ENCODE assay signal across 1 cellular context in the genomic region with DNA sequence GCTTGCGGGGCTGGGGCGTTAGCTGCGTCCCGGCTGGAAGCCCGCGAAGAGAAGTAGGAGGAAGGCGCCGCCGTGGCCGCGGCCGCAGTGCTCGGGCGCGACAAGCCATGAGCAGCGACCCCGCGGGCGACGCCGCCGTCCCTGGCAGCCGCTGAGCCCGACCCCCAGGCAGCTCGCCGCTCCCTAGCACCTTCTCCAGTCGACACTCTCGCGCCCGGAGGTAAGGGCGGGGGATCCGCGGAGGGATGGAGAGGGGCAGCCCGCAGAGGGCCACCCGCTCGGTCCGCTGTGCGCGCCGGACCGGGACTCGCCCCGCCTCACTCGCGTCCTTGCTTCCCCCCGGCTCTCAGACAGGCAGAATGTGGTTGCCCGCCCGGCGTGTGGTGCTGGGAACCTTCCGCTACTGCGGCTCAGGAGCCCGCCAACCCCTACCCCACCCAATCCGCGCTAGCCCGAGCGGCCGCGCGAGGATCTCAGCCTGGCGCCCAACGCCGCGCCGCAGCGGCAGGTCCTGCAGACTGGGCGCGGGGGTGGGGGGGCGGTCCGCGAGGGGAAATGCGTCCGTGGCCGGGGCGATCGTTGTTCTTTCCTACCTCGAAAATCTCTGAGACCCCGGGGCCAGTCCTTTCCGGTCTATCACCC.
TF ChIP-seq lines count a peak whose summit lies in the region.

Gene LRRC8C (plus strand): TSS at position 18 of the 642 bp plus-strand sequence. CDS start 53,354 bp downstream, outside the sequence.

TF ChIP-seq in K562, 482 proteins besides CTCF, POLR2A, EP300 and RAD21 (continued from another document):
- TF ChIP-seq, protein P1, sequence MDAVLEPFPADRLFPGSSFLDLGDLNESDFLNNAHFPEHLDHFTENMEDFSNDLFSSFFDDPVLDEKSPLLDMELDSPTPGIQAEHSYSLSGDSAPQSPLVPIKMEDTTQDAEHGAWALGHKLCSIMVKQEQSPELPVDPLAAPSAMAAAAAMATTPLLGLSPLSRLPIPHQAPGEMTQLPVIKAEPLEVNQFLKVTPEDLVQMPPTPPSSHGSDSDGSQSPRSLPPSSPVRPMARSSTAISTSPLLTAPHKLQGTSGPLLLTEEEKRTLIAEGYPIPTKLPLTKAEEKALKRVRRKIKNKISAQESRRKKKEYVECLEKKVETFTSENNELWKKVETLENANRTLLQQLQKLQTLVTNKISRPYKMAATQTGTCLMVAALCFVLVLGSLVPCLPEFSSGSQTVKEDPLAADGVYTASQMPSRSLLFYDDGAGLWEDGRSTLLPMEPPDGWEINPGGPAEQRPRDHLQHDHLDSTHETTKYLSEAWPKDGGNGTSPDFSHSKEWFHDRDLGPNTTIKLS (IDR thresholded peaks at IDR 0.05; ENCODE audit: borderline replicate concordance, low read depth) = no peak
- TF ChIP-seq RBBP5 (IDR thresholded peaks at IDR 0.05; ENCODE audit: borderline replicate concordance, insufficient read depth, low read length, poor library complexity, severe bottlenecking) = peak; percentile 87
- no peak for TF ChIP-seq ZNF707 (CRISPR knock-in tag; conservative IDR thresholded peaks at IDR 0.05)
- TF ChIP-seq, protein P2, sequence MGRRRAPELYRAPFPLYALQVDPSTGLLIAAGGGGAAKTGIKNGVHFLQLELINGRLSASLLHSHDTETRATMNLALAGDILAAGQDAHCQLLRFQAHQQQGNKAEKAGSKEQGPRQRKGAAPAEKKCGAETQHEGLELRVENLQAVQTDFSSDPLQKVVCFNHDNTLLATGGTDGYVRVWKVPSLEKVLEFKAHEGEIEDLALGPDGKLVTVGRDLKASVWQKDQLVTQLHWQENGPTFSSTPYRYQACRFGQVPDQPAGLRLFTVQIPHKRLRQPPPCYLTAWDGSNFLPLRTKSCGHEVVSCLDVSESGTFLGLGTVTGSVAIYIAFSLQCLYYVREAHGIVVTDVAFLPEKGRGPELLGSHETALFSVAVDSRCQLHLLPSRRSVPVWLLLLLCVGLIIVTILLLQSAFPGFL (CRISPR knock-in tag; IDR thresholded peaks at IDR 0.05) = peak; percentile 59; the same call in 1 of the 2 replicates
- no peak for TF ChIP-seq SP2 (IDR thresholded peaks at IDR 0.05; ENCODE audit: extremely low read depth, low read depth, low read length, poor library complexity, severe bottlenecking)
- TF ChIP-seq RBM34 (IDR thresholded peaks at IDR 0.05; ENCODE audit: borderline replicate concordance, insufficient read depth, low read length) = no peak
- no peak for TF ChIP-seq ARNT (IDR thresholded peaks at IDR 0.05)
- TF ChIP-seq RB1 (IDR thresholded peaks at IDR 0.05; ENCODE audit: low read depth) = peak; percentile 14; the same call in 1 of the 2 replicates
- TF ChIP-seq, protein P3, sequence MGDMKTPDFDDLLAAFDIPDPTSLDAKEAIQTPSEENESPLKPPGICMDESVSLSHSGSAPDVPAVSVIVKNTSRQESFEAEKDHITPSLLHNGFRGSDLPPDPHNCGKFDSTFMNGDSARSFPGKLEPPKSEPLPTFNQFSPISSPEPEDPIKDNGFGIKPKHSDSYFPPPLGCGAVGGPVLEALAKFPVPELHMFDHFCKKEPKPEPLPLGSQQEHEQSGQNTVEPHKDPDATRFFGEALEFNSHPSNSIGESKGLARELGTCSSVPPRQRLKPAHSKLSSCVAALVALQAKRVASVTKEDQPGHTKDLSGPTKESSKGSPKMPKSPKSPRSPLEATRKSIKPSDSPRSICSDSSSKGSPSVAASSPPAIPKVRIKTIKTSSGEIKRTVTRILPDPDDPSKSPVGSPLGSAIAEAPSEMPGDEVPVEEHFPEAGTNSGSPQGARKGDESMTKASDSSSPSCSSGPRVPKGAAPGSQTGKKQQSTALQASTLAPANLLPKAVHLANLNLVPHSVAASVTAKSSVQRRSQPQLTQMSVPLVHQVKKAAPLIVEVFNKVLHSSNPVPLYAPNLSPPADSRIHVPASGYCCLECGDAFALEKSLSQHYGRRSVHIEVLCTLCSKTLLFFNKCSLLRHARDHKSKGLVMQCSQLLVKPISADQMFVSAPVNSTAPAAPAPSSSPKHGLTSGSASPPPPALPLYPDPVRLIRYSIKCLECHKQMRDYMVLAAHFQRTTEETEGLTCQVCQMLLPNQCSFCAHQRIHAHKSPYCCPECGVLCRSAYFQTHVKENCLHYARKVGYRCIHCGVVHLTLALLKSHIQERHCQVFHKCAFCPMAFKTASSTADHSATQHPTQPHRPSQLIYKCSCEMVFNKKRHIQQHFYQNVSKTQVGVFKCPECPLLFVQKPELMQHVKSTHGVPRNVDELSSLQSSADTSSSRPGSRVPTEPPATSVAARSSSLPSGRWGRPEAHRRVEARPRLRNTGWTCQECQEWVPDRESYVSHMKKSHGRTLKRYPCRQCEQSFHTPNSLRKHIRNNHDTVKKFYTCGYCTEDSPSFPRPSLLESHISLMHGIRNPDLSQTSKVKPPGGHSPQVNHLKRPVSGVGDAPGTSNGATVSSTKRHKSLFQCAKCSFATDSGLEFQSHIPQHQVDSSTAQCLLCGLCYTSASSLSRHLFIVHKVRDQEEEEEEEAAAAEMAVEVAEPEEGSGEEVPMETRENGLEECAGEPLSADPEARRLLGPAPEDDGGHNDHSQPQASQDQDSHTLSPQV (IDR thresholded peaks at IDR 0.05) = peak; percentile 53; the same call in 1 of the 2 replicates
- no peak for TF ChIP-seq MECOM (CRISPR knock-in tag; IDR thresholded peaks at IDR 0.05)
- TF ChIP-seq TGIF2 (CRISPR knock-in tag; IDR thresholded peaks at IDR 0.05) = peak; percentile 85; the same call in 1 of the 2 replicates
- TF ChIP-seq, protein P4, sequence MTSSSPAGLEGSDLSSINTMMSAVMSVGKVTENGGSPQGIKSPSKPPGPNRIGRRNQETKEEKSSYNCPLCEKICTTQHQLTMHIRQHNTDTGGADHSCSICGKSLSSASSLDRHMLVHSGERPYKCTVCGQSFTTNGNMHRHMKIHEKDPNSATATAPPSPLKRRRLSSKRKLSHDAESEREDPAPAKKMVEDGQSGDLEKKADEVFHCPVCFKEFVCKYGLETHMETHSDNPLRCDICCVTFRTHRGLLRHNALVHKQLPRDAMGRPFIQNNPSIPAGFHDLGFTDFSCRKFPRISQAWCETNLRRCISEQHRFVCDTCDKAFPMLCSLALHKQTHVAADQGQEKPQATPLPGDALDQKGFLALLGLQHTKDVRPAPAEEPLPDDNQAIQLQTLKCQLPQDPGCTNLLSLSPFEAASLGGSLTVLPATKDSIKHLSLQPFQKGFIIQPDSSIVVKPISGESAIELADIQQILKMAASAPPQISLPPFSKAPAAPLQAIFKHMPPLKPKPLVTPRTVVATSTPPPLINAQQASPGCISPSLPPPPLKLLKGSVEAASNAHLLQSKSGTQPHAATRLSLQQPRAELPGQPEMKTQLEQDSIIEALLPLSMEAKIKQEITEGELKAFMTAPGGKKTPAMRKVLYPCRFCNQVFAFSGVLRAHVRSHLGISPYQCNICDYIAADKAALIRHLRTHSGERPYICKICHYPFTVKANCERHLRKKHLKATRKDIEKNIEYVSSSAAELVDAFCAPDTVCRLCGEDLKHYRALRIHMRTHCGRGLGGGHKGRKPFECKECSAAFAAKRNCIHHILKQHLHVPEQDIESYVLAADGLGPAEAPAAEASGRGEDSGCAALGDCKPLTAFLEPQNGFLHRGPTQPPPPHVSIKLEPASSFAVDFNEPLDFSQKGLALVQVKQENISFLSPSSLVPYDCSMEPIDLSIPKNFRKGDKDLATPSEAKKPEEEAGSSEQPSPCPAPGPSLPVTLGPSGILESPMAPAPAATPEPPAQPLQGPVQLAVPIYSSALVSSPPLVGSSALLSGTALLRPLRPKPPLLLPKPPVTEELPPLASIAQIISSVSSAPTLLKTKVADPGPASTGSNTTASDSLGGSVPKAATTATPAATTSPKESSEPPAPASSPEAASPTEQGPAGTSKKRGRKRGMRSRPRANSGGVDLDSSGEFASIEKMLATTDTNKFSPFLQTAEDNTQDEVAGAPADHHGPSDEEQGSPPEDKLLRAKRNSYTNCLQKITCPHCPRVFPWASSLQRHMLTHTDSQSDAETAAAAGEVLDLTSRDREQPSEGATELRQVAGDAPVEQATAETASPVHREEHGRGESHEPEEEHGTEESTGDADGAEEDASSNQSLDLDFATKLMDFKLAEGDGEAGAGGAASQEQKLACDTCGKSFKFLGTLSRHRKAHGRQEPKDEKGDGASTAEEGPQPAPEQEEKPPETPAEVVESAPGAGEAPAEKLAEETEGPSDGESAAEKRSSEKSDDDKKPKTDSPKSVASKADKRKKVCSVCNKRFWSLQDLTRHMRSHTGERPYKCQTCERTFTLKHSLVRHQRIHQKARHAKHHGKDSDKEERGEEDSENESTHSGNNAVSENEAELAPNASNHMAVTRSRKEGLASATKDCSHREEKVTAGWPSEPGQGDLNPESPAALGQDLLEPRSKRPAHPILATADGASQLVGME (CRISPR knock-in tag; IDR thresholded peaks at IDR 0.05) = 0 out of 2 replicates have a peak, but pooled peaks have one; percentile 18
- 0 out of 2 replicates have a peak, but pooled peaks have one; percentile 27 for TF ChIP-seq ZNF431 (CRISPR knock-in tag; IDR thresholded peaks at IDR 0.05)
- peak; percentile 42; the same call in 1 of the 2 replicates for TF ChIP-seq CTBP1 (IDR thresholded peaks at IDR 0.05; ENCODE audit: borderline replicate concordance)
- 0 out of 4 replicates have a peak, but pooled peaks of 1 of the 2 experiments have one; percentile 23 for TF ChIP-seq HDAC1 (IDR thresholded peaks at IDR 0.05)
- peak; percentile 44 to 81 for TF ChIP-seq MAZ (CRISPR knock-in tag; conservative IDR thresholded peaks at IDR 0.05 in 1 of 2, IDR thresholded peaks at IDR 0.05 in 1 of 2)
- no peak for TF ChIP-seq CREB1 (IDR thresholded peaks at IDR 0.05)
- TF ChIP-seq CREB1 (CRISPR knock-in tag; IDR thresholded peaks at IDR 0.05) = 0 out of 2 replicates have a peak, but pooled peaks have one; percentile 37
- no peak for TF ChIP-seq ZNF830 (CRISPR knock-in tag; IDR thresholded peaks at IDR 0.05)
- TF ChIP-seq, protein P5, sequence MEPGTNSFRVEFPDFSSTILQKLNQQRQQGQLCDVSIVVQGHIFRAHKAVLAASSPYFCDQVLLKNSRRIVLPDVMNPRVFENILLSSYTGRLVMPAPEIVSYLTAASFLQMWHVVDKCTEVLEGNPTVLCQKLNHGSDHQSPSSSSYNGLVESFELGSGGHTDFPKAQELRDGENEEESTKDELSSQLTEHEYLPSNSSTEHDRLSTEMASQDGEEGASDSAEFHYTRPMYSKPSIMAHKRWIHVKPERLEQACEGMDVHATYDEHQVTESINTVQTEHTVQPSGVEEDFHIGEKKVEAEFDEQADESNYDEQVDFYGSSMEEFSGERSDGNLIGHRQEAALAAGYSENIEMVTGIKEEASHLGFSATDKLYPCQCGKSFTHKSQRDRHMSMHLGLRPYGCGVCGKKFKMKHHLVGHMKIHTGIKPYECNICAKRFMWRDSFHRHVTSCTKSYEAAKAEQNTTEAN (CRISPR knock-in tag; IDR thresholded peaks at IDR 0.05) = peak; percentile 57; the same call in 1 of the 2 replicates
- TF ChIP-seq FIP1L1 (IDR thresholded peaks at IDR 0.05; ENCODE audit: low read depth, low read length, poor library complexity, severe bottlenecking) = peak; percentile 34
- peak; percentile 73; the same call in 1 of the 2 replicates for TF ChIP-seq ZNF224 (CRISPR knock-in tag; IDR thresholded peaks at IDR 0.05)
- TF ChIP-seq, protein P6, sequence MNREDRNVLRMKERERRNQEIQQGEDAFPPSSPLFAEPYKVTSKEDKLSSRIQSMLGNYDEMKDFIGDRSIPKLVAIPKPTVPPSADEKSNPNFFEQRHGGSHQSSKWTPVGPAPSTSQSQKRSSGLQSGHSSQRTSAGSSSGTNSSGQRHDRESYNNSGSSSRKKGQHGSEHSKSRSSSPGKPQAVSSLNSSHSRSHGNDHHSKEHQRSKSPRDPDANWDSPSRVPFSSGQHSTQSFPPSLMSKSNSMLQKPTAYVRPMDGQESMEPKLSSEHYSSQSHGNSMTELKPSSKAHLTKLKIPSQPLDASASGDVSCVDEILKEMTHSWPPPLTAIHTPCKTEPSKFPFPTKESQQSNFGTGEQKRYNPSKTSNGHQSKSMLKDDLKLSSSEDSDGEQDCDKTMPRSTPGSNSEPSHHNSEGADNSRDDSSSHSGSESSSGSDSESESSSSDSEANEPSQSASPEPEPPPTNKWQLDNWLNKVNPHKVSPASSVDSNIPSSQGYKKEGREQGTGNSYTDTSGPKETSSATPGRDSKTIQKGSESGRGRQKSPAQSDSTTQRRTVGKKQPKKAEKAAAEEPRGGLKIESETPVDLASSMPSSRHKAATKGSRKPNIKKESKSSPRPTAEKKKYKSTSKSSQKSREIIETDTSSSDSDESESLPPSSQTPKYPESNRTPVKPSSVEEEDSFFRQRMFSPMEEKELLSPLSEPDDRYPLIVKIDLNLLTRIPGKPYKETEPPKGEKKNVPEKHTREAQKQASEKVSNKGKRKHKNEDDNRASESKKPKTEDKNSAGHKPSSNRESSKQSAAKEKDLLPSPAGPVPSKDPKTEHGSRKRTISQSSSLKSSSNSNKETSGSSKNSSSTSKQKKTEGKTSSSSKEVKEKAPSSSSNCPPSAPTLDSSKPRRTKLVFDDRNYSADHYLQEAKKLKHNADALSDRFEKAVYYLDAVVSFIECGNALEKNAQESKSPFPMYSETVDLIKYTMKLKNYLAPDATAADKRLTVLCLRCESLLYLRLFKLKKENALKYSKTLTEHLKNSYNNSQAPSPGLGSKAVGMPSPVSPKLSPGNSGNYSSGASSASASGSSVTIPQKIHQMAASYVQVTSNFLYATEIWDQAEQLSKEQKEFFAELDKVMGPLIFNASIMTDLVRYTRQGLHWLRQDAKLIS (CRISPR knock-in tag; IDR thresholded peaks at IDR 0.05) = peak; percentile 92; the same call in 1 of the 2 replicates
- TF ChIP-seq CHD1 (IDR thresholded peaks at IDR 0.05; ENCODE audit: low read length) = peak; percentile 35
- TF ChIP-seq LEF1 (IDR thresholded peaks at IDR 0.05) = no peak
TF ChIP-seq in K562: peak in this region for 54.
